Comparison of ENCODE assay signal across 1 cellular context in genomic region chr2:112841399-112842044, GRCh38.
TF ChIP-seq lines count a peak whose summit lies in the region.

No MANE protein-coding gene starts in this region.

TF ChIP-seq in GM12878, 131 proteins besides CTCF, POLR2A, EP300 and RAD21 (continued from another document and continues in another):
- TF ChIP-seq, protein P1, sequence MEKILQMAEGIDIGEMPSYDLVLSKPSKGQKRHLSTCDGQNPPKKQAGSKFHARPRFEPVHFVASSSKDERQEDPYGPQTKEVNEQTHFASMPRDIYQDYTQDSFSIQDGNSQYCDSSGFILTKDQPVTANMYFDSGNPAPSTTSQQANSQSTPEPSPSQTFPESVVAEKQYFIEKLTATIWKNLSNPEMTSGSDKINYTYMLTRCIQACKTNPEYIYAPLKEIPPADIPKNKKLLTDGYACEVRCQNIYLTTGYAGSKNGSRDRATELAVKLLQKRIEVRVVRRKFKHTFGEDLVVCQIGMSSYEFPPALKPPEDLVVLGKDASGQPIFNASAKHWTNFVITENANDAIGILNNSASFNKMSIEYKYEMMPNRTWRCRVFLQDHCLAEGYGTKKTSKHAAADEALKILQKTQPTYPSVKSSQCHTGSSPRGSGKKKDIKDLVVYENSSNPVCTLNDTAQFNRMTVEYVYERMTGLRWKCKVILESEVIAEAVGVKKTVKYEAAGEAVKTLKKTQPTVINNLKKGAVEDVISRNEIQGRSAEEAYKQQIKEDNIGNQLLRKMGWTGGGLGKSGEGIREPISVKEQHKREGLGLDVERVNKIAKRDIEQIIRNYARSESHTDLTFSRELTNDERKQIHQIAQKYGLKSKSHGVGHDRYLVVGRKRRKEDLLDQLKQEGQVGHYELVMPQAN (conservative IDR thresholded peaks at IDR 0.05), result no peak
- TF ChIP-seq BMI1 (IDR thresholded peaks at IDR 0.05; ENCODE audit: borderline replicate concordance) (0 out of 2 replicates have a peak, but pooled peaks have one; percentile 14), IRF5 (IDR thresholded peaks at IDR 0.05; ENCODE audit: borderline replicate concordance) (no peak), SREBF2 (IDR thresholded peaks at IDR 0.05; ENCODE audit: low read length) (no peak), PAX5 (IDR thresholded peaks at IDR 0.05; ENCODE audit: borderline replicate concordance, low read depth, low read length) (0 out of 2 replicates have a peak, but pooled peaks have one; percentile 14), TCF3 (IDR thresholded peaks at IDR 0.05; ENCODE audit: borderline replicate concordance, insufficient read depth, low read depth, low read length) (no peak), HDAC2 (IDR thresholded peaks at IDR 0.05) (no peak), MLLT1 (IDR thresholded peaks at IDR 0.05) (no peak), SREBF1 (IDR thresholded peaks at IDR 0.05; ENCODE audit: low read length) (no peak), ZZZ3 (IDR thresholded peaks at IDR 0.05; ENCODE audit: control insufficient read depth, insufficient read length, low read depth) (no peak), LARP7 (IDR thresholded peaks at IDR 0.05) (no peak), RUNX3 (IDR thresholded peaks at IDR 0.05; ENCODE audit: low read length) (no peak), ASH2L (IDR thresholded peaks at IDR 0.05; ENCODE audit: borderline replicate concordance, low read depth) (no peak), CBFB (IDR thresholded peaks at IDR 0.05; ENCODE audit: low read depth) (no peak), PML (IDR thresholded peaks at IDR 0.05; ENCODE audit: low read length) (0 out of 2 replicates have a peak, but pooled peaks have one; percentile 30), ZSCAN29 (IDR thresholded peaks at IDR 0.05) (no peak), BCLAF1 (IDR thresholded peaks at IDR 0.05) (no peak), EZH2 (IDR thresholded peaks at IDR 0.05; ENCODE audit: borderline replicate concordance, control insufficient read depth, low read depth, low read length) (no peak), RCOR1 (conservative IDR thresholded peaks at IDR 0.05; ENCODE audit: low read depth, low read length) (no peak), NR2F1 (conservative IDR thresholded peaks at IDR 0.05) (no peak; the same call in 1 of the 2 replicates), ZBTB40 (IDR thresholded peaks at IDR 0.05; ENCODE audit: borderline replicate concordance) (no peak), EED (IDR thresholded peaks at IDR 0.05; ENCODE audit: low read depth) (peak; percentile 73), MTA2 (IDR thresholded peaks at IDR 0.05; ENCODE audit: low read depth) (peak; percentile 74), CBX3 (IDR thresholded peaks at IDR 0.05; ENCODE audit: borderline replicate concordance, low read depth) (no peak), GABPA (IDR thresholded peaks at IDR 0.05; ENCODE audit: low read depth) (0 out of 2 replicates have a peak, but pooled peaks have one; percentile 8), CREB1 (IDR thresholded peaks at IDR 0.05; ENCODE audit: low read depth) (peak; percentile 29; the same call in 1 of the 2 replicates)
- TF ChIP-seq, protein P2, sequence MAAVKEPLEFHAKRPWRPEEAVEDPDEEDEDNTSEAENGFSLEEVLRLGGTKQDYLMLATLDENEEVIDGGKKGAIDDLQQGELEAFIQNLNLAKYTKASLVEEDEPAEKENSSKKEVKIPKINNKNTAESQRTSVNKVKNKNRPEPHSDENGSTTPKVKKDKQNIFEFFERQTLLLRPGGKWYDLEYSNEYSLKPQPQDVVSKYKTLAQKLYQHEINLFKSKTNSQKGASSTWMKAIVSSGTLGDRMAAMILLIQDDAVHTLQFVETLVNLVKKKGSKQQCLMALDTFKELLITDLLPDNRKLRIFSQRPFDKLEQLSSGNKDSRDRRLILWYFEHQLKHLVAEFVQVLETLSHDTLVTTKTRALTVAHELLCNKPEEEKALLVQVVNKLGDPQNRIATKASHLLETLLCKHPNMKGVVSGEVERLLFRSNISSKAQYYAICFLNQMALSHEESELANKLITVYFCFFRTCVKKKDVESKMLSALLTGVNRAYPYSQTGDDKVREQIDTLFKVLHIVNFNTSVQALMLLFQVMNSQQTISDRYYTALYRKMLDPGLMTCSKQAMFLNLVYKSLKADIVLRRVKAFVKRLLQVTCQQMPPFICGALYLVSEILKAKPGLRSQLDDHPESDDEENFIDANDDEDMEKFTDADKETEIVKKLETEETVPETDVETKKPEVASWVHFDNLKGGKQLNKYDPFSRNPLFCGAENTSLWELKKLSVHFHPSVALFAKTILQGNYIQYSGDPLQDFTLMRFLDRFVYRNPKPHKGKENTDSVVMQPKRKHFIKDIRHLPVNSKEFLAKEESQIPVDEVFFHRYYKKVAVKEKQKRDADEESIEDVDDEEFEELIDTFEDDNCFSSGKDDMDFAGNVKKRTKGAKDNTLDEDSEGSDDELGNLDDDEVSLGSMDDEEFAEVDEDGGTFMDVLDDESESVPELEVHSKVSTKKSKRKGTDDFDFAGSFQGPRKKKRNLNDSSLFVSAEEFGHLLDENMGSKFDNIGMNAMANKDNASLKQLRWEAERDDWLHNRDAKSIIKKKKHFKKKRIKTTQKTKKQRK (IDR thresholded peaks at IDR 0.05; ENCODE audit: low read depth, low read length), result no peak
- TF ChIP-seq, protein P3, sequence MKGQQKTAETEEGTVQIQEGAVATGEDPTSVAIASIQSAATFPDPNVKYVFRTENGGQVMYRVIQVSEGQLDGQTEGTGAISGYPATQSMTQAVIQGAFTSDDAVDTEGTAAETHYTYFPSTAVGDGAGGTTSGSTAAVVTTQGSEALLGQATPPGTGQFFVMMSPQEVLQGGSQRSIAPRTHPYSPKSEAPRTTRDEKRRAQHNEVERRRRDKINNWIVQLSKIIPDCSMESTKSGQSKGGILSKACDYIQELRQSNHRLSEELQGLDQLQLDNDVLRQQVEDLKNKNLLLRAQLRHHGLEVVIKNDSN (IDR thresholded peaks at IDR 0.05; ENCODE audit: borderline replicate concordance, extremely low read length, insufficient read depth, low read depth, low read length), result no peak
- TF ChIP-seq, protein P4, sequence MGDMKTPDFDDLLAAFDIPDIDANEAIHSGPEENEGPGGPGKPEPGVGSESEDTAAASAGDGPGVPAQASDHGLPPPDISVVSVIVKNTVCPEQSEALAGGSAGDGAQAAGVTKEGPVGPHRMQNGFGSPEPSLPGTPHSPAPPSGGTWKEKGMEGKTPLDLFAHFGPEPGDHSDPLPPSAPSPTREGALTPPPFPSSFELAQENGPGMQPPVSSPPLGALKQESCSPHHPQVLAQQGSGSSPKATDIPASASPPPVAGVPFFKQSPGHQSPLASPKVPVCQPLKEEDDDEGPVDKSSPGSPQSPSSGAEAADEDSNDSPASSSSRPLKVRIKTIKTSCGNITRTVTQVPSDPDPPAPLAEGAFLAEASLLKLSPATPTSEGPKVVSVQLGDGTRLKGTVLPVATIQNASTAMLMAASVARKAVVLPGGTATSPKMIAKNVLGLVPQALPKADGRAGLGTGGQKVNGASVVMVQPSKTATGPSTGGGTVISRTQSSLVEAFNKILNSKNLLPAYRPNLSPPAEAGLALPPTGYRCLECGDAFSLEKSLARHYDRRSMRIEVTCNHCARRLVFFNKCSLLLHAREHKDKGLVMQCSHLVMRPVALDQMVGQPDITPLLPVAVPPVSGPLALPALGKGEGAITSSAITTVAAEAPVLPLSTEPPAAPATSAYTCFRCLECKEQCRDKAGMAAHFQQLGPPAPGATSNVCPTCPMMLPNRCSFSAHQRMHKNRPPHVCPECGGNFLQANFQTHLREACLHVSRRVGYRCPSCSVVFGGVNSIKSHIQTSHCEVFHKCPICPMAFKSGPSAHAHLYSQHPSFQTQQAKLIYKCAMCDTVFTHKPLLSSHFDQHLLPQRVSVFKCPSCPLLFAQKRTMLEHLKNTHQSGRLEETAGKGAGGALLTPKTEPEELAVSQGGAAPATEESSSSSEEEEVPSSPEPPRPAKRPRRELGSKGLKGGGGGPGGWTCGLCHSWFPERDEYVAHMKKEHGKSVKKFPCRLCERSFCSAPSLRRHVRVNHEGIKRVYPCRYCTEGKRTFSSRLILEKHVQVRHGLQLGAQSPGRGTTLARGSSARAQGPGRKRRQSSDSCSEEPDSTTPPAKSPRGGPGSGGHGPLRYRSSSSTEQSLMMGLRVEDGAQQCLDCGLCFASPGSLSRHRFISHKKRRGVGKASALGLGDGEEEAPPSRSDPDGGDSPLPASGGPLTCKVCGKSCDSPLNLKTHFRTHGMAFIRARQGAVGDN (IDR thresholded peaks at IDR 0.05), result no peak
- TF ChIP-seq, protein P5, sequence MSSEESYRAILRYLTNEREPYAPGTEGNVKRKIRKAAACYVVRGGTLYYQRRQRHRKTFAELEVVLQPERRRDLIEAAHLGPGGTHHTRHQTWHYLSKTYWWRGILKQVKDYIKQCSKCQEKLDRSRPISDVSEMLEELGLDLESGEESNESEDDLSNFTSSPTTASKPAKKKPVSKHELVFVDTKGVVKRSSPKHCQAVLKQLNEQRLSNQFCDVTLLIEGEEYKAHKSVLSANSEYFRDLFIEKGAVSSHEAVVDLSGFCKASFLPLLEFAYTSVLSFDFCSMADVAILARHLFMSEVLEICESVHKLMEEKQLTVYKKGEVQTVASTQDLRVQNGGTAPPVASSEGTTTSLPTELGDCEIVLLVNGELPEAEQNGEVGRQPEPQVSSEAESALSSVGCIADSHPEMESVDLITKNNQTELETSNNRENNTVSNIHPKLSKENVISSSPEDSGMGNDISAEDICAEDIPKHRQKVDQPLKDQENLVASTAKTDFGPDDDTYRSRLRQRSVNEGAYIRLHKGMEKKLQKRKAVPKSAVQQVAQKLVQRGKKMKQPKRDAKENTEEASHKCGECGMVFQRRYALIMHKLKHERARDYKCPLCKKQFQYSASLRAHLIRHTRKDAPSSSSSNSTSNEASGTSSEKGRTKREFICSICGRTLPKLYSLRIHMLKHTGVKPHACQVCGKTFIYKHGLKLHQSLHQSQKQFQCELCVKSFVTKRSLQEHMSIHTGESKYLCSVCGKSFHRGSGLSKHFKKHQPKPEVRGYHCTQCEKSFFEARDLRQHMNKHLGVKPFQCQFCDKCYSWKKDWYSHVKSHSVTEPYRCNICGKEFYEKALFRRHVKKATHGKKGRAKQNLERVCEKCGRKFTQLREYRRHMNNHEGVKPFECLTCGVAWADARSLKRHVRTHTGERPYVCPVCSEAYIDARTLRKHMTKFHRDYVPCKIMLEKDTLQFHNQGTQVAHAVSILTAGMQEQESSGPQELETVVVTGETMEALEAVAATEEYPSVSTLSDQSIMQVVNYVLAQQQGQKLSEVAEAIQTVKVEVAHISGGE (CRISPR knock-in tag; IDR thresholded peaks at IDR 0.05), result no peak
